Comparison of ENCODE assay signal across 25 cellular contexts in the genomic region with DNA sequence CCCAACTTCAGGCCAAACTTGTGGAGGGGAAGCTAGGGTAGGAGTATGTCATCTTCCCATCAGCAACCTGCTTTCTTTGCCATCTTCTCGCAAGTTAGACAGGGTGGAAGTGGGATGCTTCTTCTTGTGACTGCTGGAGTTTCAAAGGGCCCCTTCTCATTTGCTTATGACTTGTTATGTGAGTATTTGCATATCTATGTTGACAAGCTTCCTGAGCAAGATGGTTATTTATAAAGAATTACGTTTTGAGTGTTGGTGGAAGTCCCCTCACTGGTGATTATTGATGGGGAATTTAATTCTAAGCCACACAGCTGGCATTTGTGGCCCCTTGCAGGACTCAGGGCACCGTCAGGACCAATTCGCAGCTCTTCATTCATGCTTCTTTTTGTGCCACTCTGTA.
"Had no signal": no experiment of that assay in that cellular context is flagged by ENCODE, and none has a peak within 500 bp of the region (broad histone marks: within the 10 kb centered on the region; RNA-seq: fewer than 3 reads in every experiment).

No MANE protein-coding gene starts in this region.

- H3K9me3 ChIP-seq: esophagus squamous epithelium, lower lobe of right lung, pancreas, psoas muscle, sigmoid colon, uterus had no signal

- ATAC-seq: activated CD8-positive, alpha-beta memory T cell treated with anti-CD3 and anti-CD28 coated beads, Interleukin-2, amount 10 ng/mL, durations not matched to agents 7 days and 5 days; activated CD8-positive, alpha-beta T cell treated with anti-CD3 and anti-CD28 coated beads, Interleukin-2, amount 10 ng/mL, durations not matched to agents 7 days and 5 days; activated T-cell treated with anti-CD3 and anti-CD28 coated beads, Interleukin-2, amount 50 U/mL, for 72 hours; heart right ventricle; left lung; lower lobe of right lung; naive thymus-derived CD8-positive, alpha-beta T cell; pancreas; psoas muscle; stimulated activated effector memory CD8-positive, alpha-beta T cell treated with anti-CD3 and anti-CD28 coated beads, Interleukin-12 subunit alpha, Interleukin-12 subunit beta, amount 100 ng/mL, for 72 hours had no signal

- H3K36me3 ChIP-seq: esophagus squamous epithelium, heart right ventricle, left lung, lower lobe of right lung, pancreas, sigmoid colon, uterus had no signal

- DNase-seq: activated CD4-positive, alpha-beta T cell treated with anti-CD3 and anti-CD28 coated beads, Interleukin-2, amount 50 U/mL, for 1 hour; activated CD4-positive, CD25-positive, alpha-beta regulatory T cell treated with anti-CD3 and anti-CD28 coated beads, Interleukin-2, amount 50 U/mL, for 72 hours; activated CD8-positive, alpha-beta memory T cell treated with anti-CD3 and anti-CD28 coated beads, Interleukin-2, amount 10 ng/mL, durations not matched to agents 7 days and 5 days; activated CD8-positive, alpha-beta T cell treated with anti-CD3 and anti-CD28 coated beads, Interleukin-2, amount 10 ng/mL, durations not matched to agents 7 days and 5 days; activated naive CD4-positive, alpha-beta T cell; activated T-cell treated with anti-CD3 and anti-CD28 coated beads, Interleukin-2, amount 50 U/mL, for 72 hours; anterior cingulate cortex; dermis blood vessel endothelial cell; effector CD4-positive, alpha-beta T cell; esophagus squamous epithelium; foreskin melanocyte; heart right ventricle; left lung; lower lobe of right lung; mesenchymal stem cell; naive thymus-derived CD8-positive, alpha-beta T cell; nucleus accumbens; pancreas; psoas muscle; sigmoid colon; small intestine; stimulated activated CD4-positive, alpha-beta T cell treated with anti-CD3 and anti-CD28 coated beads, Interleukin-4, amount 100 ng/mL, for 24 hours; uterus had no signal

- H3K4me3 ChIP-seq: esophagus squamous epithelium, heart right ventricle, left lung, lower lobe of right lung, pancreas, psoas muscle, sigmoid colon, uterus had no signal

- H3K27me3 ChIP-seq: esophagus squamous epithelium, heart right ventricle, left lung, pancreas, sigmoid colon, uterus had no signal

- H3K4me1 ChIP-seq: esophagus squamous epithelium, heart right ventricle, left lung, lower lobe of right lung, pancreas, psoas muscle, sigmoid colon, uterus had no signal

- H3K27ac ChIP-seq: epithelial cell of prostate, esophagus squamous epithelium, heart right ventricle, left lung, lower lobe of right lung, pancreas, psoas muscle, sigmoid colon, uterus had no signal
